In genomic region chr9:93699650-93700049, GRCh38 we compare ENCODE assay signal across 16 cellular contexts.
"Had no signal": no experiment of that assay in that cellular context is flagged by ENCODE, and none has a peak within 500 bp of the region (broad histone marks: within the 10 kb centered on the region; RNA-seq: fewer than 3 reads in every experiment).

No MANE protein-coding gene starts in this region.

- H3K9me3 ChIP-seq: right lobe of liver had no signal

- H3K36me3 ChIP-seq: brain microvascular endothelial cell, right lobe of liver, upper lobe of left lung had no signal

- ATAC-seq: foreskin keratinocyte; left ventricle myocardium superior; right lobe of liver; stimulated activated naive CD8-positive, alpha-beta T cell treated with anti-CD3 and anti-CD28 coated beads, Interleukin-15, amount 100 ng/mL, for 72 hours had no signal

- H3K4me1 ChIP-seq: foreskin keratinocyte, right lobe of liver, upper lobe of left lung had no signal

- H3K4me3 ChIP-seq: right lobe of liver, upper lobe of left lung had no signal

- H3K27me3 ChIP-seq: brain microvascular endothelial cell, foreskin keratinocyte, right lobe of liver, upper lobe of left lung had no signal

- DNase-seq: activated CD4-positive, alpha-beta T cell treated with anti-CD3 and anti-CD28 coated beads, Interleukin-2, amount 10 ng/mL, durations not matched to agents 7 days and 5 days; activated CD4-positive, CD25-positive, alpha-beta regulatory T cell; activated CD8-positive, alpha-beta memory T cell treated with anti-CD3 and anti-CD28 coated beads for 24 hours; activated naive CD8-positive, alpha-beta T cell treated with anti-CD3 and anti-CD28 coated beads, Interleukin-2, amount 10 ng/mL, durations not matched to agents 7 days and 5 days; brain microvascular endothelial cell; cortex of kidney; effector CD8-positive, alpha-beta T cell; foreskin keratinocyte; glutamatergic neuron; hypothalamus; kidney glomerular epithelial cell; left ventricle myocardium superior; nephron progenitor cell; stimulated activated naive CD8-positive, alpha-beta T cell treated with anti-CD3 and anti-CD28 coated beads, Interleukin-15, amount 100 ng/mL, for 72 hours; upper lobe of left lung had no signal

- H3K27ac ChIP-seq: brain microvascular endothelial cell, foreskin keratinocyte, right lobe of liver, upper lobe of left lung had no signal
